ENCODE assay signal across 8 cellular contexts in the genomic region with DNA sequence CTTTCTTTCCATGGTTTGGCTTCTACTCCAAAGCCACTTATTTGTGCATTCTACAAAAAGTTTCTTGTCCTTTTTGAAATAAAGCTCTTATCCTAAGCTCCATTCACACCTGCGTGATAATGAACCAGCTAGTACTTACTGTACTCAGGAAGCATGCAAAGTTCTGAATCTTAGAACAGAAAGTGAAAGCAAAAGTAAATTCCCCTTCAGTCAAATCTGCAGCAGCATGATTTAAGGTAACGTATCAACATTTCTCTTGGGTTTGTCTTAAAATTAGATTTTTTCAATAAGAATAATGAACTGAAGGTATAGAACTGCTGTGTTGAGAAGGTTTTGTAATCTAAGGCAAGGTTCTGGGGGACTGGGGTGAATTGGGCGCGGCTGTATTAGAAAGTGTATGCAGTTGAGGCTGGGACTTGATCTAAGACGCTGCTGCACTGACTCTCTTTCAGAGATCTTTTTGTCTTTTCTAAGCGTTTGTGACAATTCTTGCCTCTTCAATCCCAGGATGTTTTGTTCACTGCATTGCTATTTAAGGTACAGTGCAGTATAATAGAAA. TPM values are rescaled to one million over a fixed set of nuclear protein-coding genes. Genes with fewer than 3 reads are reported as not detected.
DNase-seq lines count a peak whose midpoint lies in the region; ATAC-seq and TF ChIP-seq lines count a peak whose summit lies in the region.

Gene ERAP2 (plus strand): TSS at position 209 of the 559 bp plus-strand sequence. CDS start 3,186 bp downstream, outside the sequence.

- peak; percentile 20 for DNase-seq in BJ (ENCODE audit: low read depth)
- DNase-seq in MCF 10A (ENCODE audit: unreplicated experiment) = peak; percentile 50
- DNase-seq in left lobe of liver (ENCODE audit: low spot score) = no peak
- no peak for DNase-seq in NCI-H2171 (lab: John Stamatoyannopoulos, UW)

- H3K27ac ChIP-seq in OCI-LY3 (ENCODE audit: low read length) (peak within 1 kb of the TSS; percentile 98), subcutaneous abdominal adipose tissue (ENCODE audit: low read depth, low read length) (peak within 1 kb of the TSS; percentile 82)

- H3K4me3 ChIP-seq in BJ (ENCODE audit: low read depth, low read length) (peak within 1 kb of the TSS; percentile 53), OCI-LY3 (ENCODE audit: low read length) (peak within 1 kb of the TSS; percentile 90), subcutaneous abdominal adipose tissue (ENCODE audit: low read depth in 1 of 5, low read length in 5 of 5) (peak within 1 kb of the TSS; percentile 61 to 96 (median 87))

- CTCF ChIA-PET in BJ (lab: Yijun Ruan, JAX) (interaction anchor here (1.2 to 2.4 kb wide), 5 partner anchors 7 to 287 kb away, joined by 3 to 6 read pairs (median 5); partner anchors contain the start of gene LIX1), MCF 10A (lab: Yijun Ruan, JAX) (interaction anchor here (0.7 to 7.9 kb wide), 6 partner anchors 8 to 1895 kb away, joined by 3 to 57 read pairs (median 4); partner anchors contain the start of genes ERAP1 and LNPEP)

- POLR2A ChIA-PET in BJ (lab: Charles Lee) = no interaction called here
- POLR2A ChIA-PET in MCF 10A (lab: Yijun Ruan, JAX) = interaction anchor here (0.7 to 4.7 kb wide), 13 partner anchors 9 to 327 kb away, joined by 3 to 40 read pairs (median 6); partner anchors contain the start of genes ERAP1 and LNPEP

- no peak within 1 kb of the TSS for H2AFZ ChIP-seq in OCI-LY3 (ENCODE audit: low read depth, low read length)

- peak within 1 kb of the TSS; percentile 95 for H3K4me2 ChIP-seq in OCI-LY3 (ENCODE audit: low read length)

- peak; percentile 49 for ATAC-seq in GM18870 (IDR thresholded peaks at IDR 0.05; ENCODE audit: unreplicated experiment)
- ATAC-seq in HG03097 (IDR thresholded peaks at IDR 0.05; ENCODE audit: low FRiP score, unreplicated experiment) = peak; percentile 51
- peak; percentile 87 for ATAC-seq in left lobe of liver

- H3K4me1 ChIP-seq in OCI-LY3 (ENCODE audit: low read length) = peaks cover 75% of the 10 kb centered on the region
- H3K4me1 ChIP-seq in subcutaneous abdominal adipose tissue (ENCODE audit: control insufficient read depth in 5 of 5, insufficient read depth in 5 of 5, low read length in 5 of 5) = peaks cover 0 to 29% (median 19%) of the 10 kb centered on the region in 5 donors

- peak within 1 kb of the TSS; percentile 95 for H3K27ac Mint-ChIP-seq in MCF 10A (ENCODE audit: low read depth, unreplicated experiment)

- BruUV-seq in MCF 10A (replicated peaks; lab: Mats Ljungman, UMichigan) = TSS peak; percentile 49

- no peaks in the 10 kb centered on the region for H4K20me1 ChIP-seq in OCI-LY3 (ENCODE audit: insufficient read depth, low read length)

- H3K27me3 ChIP-seq in BJ (ENCODE audit: control insufficient read depth, insufficient read depth, low read length) = no peaks in the 10 kb centered on the region
- no peaks in the 10 kb centered on the region for H3K27me3 ChIP-seq in OCI-LY3 (ENCODE audit: low read depth, low read length)
- H3K27me3 ChIP-seq in subcutaneous abdominal adipose tissue (ENCODE audit: control insufficient read depth in 5 of 5, insufficient read depth in 4 of 5, low read length in 5 of 5) = no peaks in the 10 kb centered on the region

- H3K79me2 ChIP-seq in OCI-LY3 (ENCODE audit: low read length) = peaks cover 48% of the 10 kb centered on the region

- no peaks in the 10 kb centered on the region for H3K36me3 ChIP-seq in BJ (ENCODE audit: control insufficient read depth, insufficient read depth, low read length)
- peaks cover 18% of the 10 kb centered on the region for H3K36me3 ChIP-seq in OCI-LY3 (replicated peaks; ENCODE audit: low read depth, low read length)
- peaks cover 0 to 9% (median 2%) of the 10 kb centered on the region in 5 donors for H3K36me3 ChIP-seq in subcutaneous abdominal adipose tissue (ENCODE audit: control insufficient read depth in 5 of 5, insufficient read depth in 5 of 5, low read length in 5 of 5)

- H3K4me1 Mint-ChIP-seq in MCF 10A (ENCODE audit: insufficient read depth, unreplicated experiment) = peaks cover 37% of the 10 kb centered on the region

- H3K36me3 Mint-ChIP-seq in MCF 10A (ENCODE audit: insufficient read depth, unreplicated experiment) = peaks cover 10% of the 10 kb centered on the region

- TF ChIP-seq CTCF in BJ (IDR thresholded peaks at IDR 0.05; ENCODE audit: insufficient read depth, low read depth, low read length) (no peak), OCI-LY3 (IDR thresholded peaks at IDR 0.05; ENCODE audit: low read depth, low read length) (no peak), MCF 10A (IDR thresholded peaks at IDR 0.05; ENCODE audit: unreplicated experiment) (no peak)

- intact Hi-C loops in MCF 10A (cut with micrococcal nuclease) = loop anchor here (1.0 to 5.0 kb wide), 2 partner anchors 59 to 69 kb away; partner anchors contain the start of gene ERAP1

- peak within 1 kb of the TSS; percentile 81 for H3K4me3 Mint-ChIP-seq in MCF 10A (ENCODE audit: unreplicated experiment)

- H3K9me3 Mint-ChIP-seq in MCF 10A (ENCODE audit: unreplicated experiment) = peaks cover 6% of the 10 kb centered on the region

- H3K9me3 ChIP-seq in OCI-LY3 (ENCODE audit: insufficient read depth, low read length) (no peaks in the 10 kb centered on the region), subcutaneous abdominal adipose tissue (ENCODE audit: control insufficient read depth in 5 of 5, low read length in 5 of 5) (no peaks in the 10 kb centered on the region)

- no peaks in the 10 kb centered on the region for H3K27me3 Mint-ChIP-seq in MCF 10A (ENCODE audit: insufficient read depth, unreplicated experiment)

- H3K9ac ChIP-seq in OCI-LY3 (ENCODE audit: low read length) = peak within 1 kb of the TSS; percentile 94
- H3K9ac ChIP-seq in subcutaneous abdominal adipose tissue (ENCODE audit: low read length in 5 of 5) = peak within 1 kb of the TSS; percentile 50 to 84 (median 78)

RNA-seq across cellular contexts. Expression of gene ERAP2, which starts in this region (rescaled TPM):
- polyA plus RNA-seq in BJ (2011; rRNA removed) = 9.2 and 17.3 TPM in 2 replicates
- polyA minus RNA-seq in BJ (2011; rRNA and poly(A)+ RNA removed) = 6.3 and 7.5 TPM in 2 replicates
- 2.5 and 3.9 TPM in 2 replicates for total RNA-seq in MCF 10A (2022)
- 7.1 TPM for total RNA-seq in left lobe of liver

Comparison
In these comparisons a context has a peak if more than half of its experiments do, and no peak if none do; other contexts are left out.
1. DNase-seq: peak in BJ (single experiment) and MCF 10A (single experiment); none in left lobe of liver (single experiment) and NCI-H2171 (single experiment).
2. Peak in every context shown above with its lines, with median percentiles within 50 percentile points of each other: H3K4me3 ChIP-seq and ATAC-seq.